Comparison of ENCODE assay signal across 3 cellular contexts in the genomic region with DNA sequence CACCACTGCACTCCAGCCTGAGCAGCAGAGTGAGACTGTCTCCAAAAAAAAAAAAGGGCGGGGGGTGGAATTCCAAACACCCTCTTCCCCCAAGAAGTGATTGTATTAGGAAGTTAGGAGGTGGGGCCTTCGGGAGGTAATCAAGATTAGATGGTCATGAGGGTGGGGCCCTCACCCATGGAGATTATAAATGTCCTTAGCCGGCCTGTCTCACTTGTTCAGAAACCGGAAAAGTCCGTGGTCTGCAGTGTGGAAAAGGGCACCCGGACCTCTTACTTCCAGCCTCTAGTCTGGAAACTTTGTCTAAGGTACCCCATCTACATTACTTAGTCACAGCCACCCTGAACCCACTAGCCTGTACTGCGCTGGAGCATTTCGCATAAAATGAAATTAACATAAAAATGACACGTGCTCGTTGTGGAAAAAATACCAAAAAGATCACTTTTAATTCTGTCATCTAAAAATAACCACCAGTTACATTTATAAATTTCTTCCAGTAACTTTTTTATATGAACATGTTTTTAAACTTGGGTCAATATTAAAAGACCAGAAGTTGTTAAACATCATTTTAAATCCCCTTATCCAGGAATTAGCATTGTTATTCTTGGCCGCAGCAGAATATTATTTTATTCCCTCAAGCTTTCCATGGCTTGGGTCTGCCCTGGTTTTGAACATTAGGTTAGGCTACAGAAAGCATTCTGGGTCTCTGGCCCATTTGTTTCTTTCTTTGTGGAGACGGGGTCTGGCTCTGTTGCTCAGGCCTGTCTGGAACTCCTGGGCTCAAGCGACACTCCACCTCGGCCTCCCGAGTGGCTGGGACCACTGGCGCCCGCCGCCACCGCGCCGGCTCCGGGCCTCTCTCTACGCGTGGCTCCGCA.
TF ChIP-seq lines count a peak whose summit lies in the region.

No MANE protein-coding gene starts in this region.

TF ChIP-seq in HEK293, 187 proteins besides CTCF, POLR2A, EP300 and RAD21 (continued from another document):
- 0 out of 2 replicates have a peak, but pooled peaks have one; percentile 20 for TF ChIP-seq PRDM10 (tag by site-specific recombination; IDR thresholded peaks at IDR 0.05)
TF ChIP-seq in HEK293: peak in this region for 2.

TF ChIP-seq in SK-N-SH, 30 proteins besides CTCF, POLR2A, EP300 and RAD21 (continued from another document):
- TF ChIP-seq, protein P1, sequence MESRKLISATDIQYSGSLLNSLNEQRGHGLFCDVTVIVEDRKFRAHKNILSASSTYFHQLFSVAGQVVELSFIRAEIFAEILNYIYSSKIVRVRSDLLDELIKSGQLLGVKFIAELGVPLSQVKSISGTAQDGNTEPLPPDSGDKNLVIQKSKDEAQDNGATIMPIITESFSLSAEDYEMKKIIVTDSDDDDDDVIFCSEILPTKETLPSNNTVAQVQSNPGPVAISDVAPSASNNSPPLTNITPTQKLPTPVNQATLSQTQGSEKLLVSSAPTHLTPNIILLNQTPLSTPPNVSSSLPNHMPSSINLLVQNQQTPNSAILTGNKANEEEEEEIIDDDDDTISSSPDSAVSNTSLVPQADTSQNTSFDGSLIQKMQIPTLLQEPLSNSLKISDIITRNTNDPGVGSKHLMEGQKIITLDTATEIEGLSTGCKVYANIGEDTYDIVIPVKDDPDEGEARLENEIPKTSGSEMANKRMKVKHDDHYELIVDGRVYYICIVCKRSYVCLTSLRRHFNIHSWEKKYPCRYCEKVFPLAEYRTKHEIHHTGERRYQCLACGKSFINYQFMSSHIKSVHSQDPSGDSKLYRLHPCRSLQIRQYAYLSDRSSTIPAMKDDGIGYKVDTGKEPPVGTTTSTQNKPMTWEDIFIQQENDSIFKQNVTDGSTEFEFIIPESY (IDR thresholded peaks at IDR 0.05; ENCODE audit: borderline replicate concordance, low read depth) = no peak
- TF ChIP-seq FOSL2 (IDR thresholded peaks at IDR 0.05; ENCODE audit: borderline replicate concordance, low read depth) = no peak
- no peak for TF ChIP-seq TAF1 (IDR thresholded peaks at IDR 0.05; ENCODE audit: borderline replicate concordance, low read depth, low read length)
- TF ChIP-seq JUND (IDR thresholded peaks at IDR 0.05) = no peak
- TF ChIP-seq POLR2AphosphoS5 (IDR thresholded peaks at IDR 0.05; ENCODE audit: low read depth, low read length) = no peak
- TF ChIP-seq RFX5 (IDR thresholded peaks at IDR 0.05; ENCODE audit: low read length) = no peak
- TF ChIP-seq GATA2 (CRISPR knock-in tag; IDR thresholded peaks at IDR 0.05) = no peak
- TF ChIP-seq MXI1 (IDR thresholded peaks at IDR 0.05; ENCODE audit: low read depth, low read length) = no peak
- TF ChIP-seq RCOR1 (IDR thresholded peaks at IDR 0.05; ENCODE audit: low read length) = no peak
- no peak for TF ChIP-seq TCF12 (IDR thresholded peaks at IDR 0.05)
- TF ChIP-seq USF1 (IDR thresholded peaks at IDR 0.05; ENCODE audit: borderline replicate concordance, low read depth) = no peak
- TF ChIP-seq, protein P2, sequence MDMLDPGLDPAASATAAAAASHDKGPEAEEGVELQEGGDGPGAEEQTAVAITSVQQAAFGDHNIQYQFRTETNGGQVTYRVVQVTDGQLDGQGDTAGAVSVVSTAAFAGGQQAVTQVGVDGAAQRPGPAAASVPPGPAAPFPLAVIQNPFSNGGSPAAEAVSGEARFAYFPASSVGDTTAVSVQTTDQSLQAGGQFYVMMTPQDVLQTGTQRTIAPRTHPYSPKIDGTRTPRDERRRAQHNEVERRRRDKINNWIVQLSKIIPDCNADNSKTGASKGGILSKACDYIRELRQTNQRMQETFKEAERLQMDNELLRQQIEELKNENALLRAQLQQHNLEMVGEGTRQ (IDR thresholded peaks at IDR 0.05; ENCODE audit: borderline replicate concordance, low read depth, low read length) = no peak

TF ChIP-seq in neural cell, 6 proteins besides CTCF, POLR2A, EP300 and RAD21:
- TF ChIP-seq REST (IDR thresholded peaks at IDR 0.05; ENCODE audit: borderline replicate concordance) = no peak
- no peak for TF ChIP-seq EZH2 (IDR thresholded peaks at IDR 0.05; ENCODE audit: borderline replicate concordance, insufficient read depth, low read length, poor library complexity, severe bottlenecking)
- TF ChIP-seq MXI1 (conservative IDR thresholded peaks at IDR 0.05; ENCODE audit: poor library complexity, severe bottlenecking) = no peak
